ENCODE assay signal across 28 cellular contexts in genomic region chr13:28452755-28453154, GRCh38. TPM values are rescaled to one million over a fixed set of nuclear protein-coding genes. Genes with fewer than 3 reads are reported as not detected.
"Had no signal": no experiment of that assay in that cellular context is flagged by ENCODE, and none has a peak within 500 bp of the region (broad histone marks: within the 10 kb centered on the region; RNA-seq: fewer than 3 reads in every experiment).

No MANE protein-coding gene starts in this region.

- H3K27ac ChIP-seq: KMS-11, SJCRH30, SK-N-MC had no signal

- H3K36me3 ChIP-seq: SJCRH30 had no signal

- ATAC-seq: activated CD4-positive, alpha-beta T cell treated with anti-CD3 and anti-CD28 coated beads for 36 hours; activated CD4-positive, CD25-positive, alpha-beta regulatory T cell treated with anti-CD3 and anti-CD28 coated beads, Interleukin-2, amount 50 U/mL, for 24 hours; activated CD8-positive, alpha-beta T cell treated with anti-CD3 and anti-CD28 coated beads, Interleukin-2, amount 10 ng/mL, durations not matched to agents 7 days and 5 days; activated T-cell treated with anti-CD3 and anti-CD28 coated beads, Interleukin-2, amount 50 U/mL, for 4 hours; Panc1 had no signal

- DNase-seq: activated CD4-positive, alpha-beta T cell treated with anti-CD3 and anti-CD28 coated beads for 36 hours; activated CD4-positive, alpha-beta T cell treated with anti-CD3 and anti-CD28 coated beads, Interleukin-2, amount 10 ng/mL, durations not matched to agents 7 days and 5 days; activated CD4-positive, alpha-beta T cell treated with anti-CD3 and anti-CD28 coated beads, Interleukin-2, amount 50 U/mL, for 48 hours; activated CD8-positive, alpha-beta T cell treated with anti-CD3 and anti-CD28 coated beads, Interleukin-2, amount 10 ng/mL, durations not matched to agents 7 days and 5 days; activated effector memory CD4-positive, alpha-beta T cell treated with Interleukin-2 at 50 U/mL for 16 hours; activated naive CD4-positive, alpha-beta T cell treated with anti-CD3 and anti-CD28 coated beads, Interleukin-2, amount 50 U/mL, for 16 hours; activated naive CD8-positive, alpha-beta T cell treated with anti-CD3 and anti-CD28 coated beads, Interleukin-2, amount 10 ng/mL, durations not matched to agents 7 days and 5 days; activated T-cell treated with anti-CD3 and anti-CD28 coated beads, Interleukin-2, amount 50 U/mL, for 4 hours; amygdala; caudate nucleus; MM.1S; MV-4-11; NCI-H1092; NCI-H1436 treated with DMSO at 0.1 percent for 48 hours; NCI-H1694 treated with DMSO at 0.1 percent for 48 hours; NCI-H2029; NCI-H345; NCI-H524 treated with DMSO at 0.1 percent for 48 hours; SHP77; SJCRH30 had no signal

- H3K4me1 Mint-ChIP-seq: activated CD4-positive, alpha-beta T cell treated with anti-CD3 and anti-CD28 coated beads for 36 hours; activated CD4-positive, alpha-beta T cell treated with anti-CD3 and anti-CD28 coated beads, Interleukin-2, amount 10 ng/mL, durations not matched to agents 7 days and 5 days; activated naive CD8-positive, alpha-beta T cell treated with anti-CD3 and anti-CD28 coated beads, Interleukin-2, amount 10 ng/mL, durations not matched to agents 7 days and 5 days had no signal

- H3K4me3 Mint-ChIP-seq: activated CD4-positive, alpha-beta T cell treated with anti-CD3 and anti-CD28 coated beads for 36 hours; activated CD4-positive, alpha-beta T cell treated with anti-CD3 and anti-CD28 coated beads, Interleukin-2, amount 10 ng/mL, durations not matched to agents 7 days and 5 days; activated CD8-positive, alpha-beta T cell treated with anti-CD3 and anti-CD28 coated beads, Interleukin-2, amount 10 ng/mL, durations not matched to agents 7 days and 5 days; activated naive CD8-positive, alpha-beta T cell treated with anti-CD3 and anti-CD28 coated beads, Interleukin-2, amount 10 ng/mL, durations not matched to agents 7 days and 5 days; activated T-cell treated with anti-CD3 and anti-CD28 coated beads, Interleukin-2, amount 50 U/mL, for 4 hours; brain had no signal

- H3K36me3 Mint-ChIP-seq: brain had no signal

- H3K4me1 ChIP-seq: SJCRH30 had no signal

- H3K4me2 ChIP-seq: KMS-11 had no signal

- H3K27me3 ChIP-seq: SJCRH30 had no signal

- H3K27ac Mint-ChIP-seq: activated CD4-positive, alpha-beta T cell treated with anti-CD3 and anti-CD28 coated beads for 36 hours; activated CD4-positive, alpha-beta T cell treated with anti-CD3 and anti-CD28 coated beads, Interleukin-2, amount 10 ng/mL, durations not matched to agents 7 days and 5 days; activated CD8-positive, alpha-beta T cell treated with anti-CD3 and anti-CD28 coated beads, Interleukin-2, amount 10 ng/mL, durations not matched to agents 7 days and 5 days; activated naive CD8-positive, alpha-beta T cell treated with anti-CD3 and anti-CD28 coated beads, Interleukin-2, amount 10 ng/mL, durations not matched to agents 7 days and 5 days; brain had no signal

- H3K9ac ChIP-seq: KMS-11 had no signal

- H3K4me3 ChIP-seq: SJCRH30 had no signal

RNA-seq across cellular contexts. Expression of gene FLT1, which starts 42.2 kb away (rescaled TPM):
- total RNA-seq: bronchial epithelial cell, LHCN-M2, NCI-H460 had no signal
